In the genomic region with DNA sequence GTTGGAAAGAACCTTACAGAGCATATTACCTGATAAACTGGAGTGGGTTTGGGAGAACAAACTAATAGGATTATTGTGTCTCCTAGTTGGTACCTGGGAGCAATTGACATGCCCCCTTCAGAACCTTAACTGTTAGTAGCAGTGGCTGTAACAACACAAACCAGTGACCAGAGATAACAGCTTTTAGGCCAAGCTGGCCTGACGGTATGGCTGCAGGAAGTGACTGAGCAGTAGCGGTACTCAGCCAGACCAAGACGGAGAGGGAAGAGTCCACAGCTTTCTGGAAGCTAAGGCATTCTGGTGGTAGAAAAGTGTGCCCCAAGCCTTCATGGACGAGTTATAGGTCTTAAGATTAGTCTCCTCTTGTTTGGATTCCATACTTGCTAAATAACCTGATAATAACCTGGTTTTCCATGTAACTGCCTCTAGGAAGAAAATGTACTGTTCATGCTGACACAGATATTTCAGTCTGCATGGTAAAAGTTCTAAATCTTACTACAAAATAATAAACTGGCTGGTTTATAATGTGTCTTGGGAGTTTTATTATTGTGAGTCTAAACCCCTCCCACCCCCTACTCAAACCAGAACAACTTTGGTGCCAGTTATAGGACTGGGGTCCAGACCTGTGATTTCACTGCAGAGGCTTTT, we compare ENCODE assay signal across 1 cellular context.
TF ChIP-seq lines count a peak whose summit lies in the region.

No MANE protein-coding gene starts in this region.

TF ChIP-seq in IMR-90, 13 proteins besides CTCF, POLR2A, EP300 and RAD21:
- no peak for TF ChIP-seq RFX5 (IDR thresholded peaks at IDR 0.05; ENCODE audit: low read depth, low read length)
- TF ChIP-seq SMC3 (IDR thresholded peaks at IDR 0.05; ENCODE audit: low read depth, low read length) = no peak
- TF ChIP-seq CHD1 (IDR thresholded peaks at IDR 0.05; ENCODE audit: low read depth, low read length) = no peak
- no peak for TF ChIP-seq FOS (IDR thresholded peaks at IDR 0.05; ENCODE audit: low read depth, low read length)
- TF ChIP-seq RCOR1 (IDR thresholded peaks at IDR 0.05; ENCODE audit: insufficient replicate concordance, low read length) = no peak
- no peak for TF ChIP-seq MAFK (IDR thresholded peaks at IDR 0.05; ENCODE audit: low read depth, low read length)
- TF ChIP-seq MXI1 (IDR thresholded peaks at IDR 0.05; ENCODE audit: borderline replicate concordance, low read depth, low read length) = no peak
- TF ChIP-seq CEBPB (IDR thresholded peaks at IDR 0.05; ENCODE audit: low read depth, low read length) = no peak
- TF ChIP-seq, protein P1, sequence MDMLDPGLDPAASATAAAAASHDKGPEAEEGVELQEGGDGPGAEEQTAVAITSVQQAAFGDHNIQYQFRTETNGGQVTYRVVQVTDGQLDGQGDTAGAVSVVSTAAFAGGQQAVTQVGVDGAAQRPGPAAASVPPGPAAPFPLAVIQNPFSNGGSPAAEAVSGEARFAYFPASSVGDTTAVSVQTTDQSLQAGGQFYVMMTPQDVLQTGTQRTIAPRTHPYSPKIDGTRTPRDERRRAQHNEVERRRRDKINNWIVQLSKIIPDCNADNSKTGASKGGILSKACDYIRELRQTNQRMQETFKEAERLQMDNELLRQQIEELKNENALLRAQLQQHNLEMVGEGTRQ (IDR thresholded peaks at IDR 0.05; ENCODE audit: low read depth, low read length) = no peak
- no peak for TF ChIP-seq ELK1 (IDR thresholded peaks at IDR 0.05; ENCODE audit: borderline replicate concordance, low read depth, low read length)
- TF ChIP-seq MAZ (IDR thresholded peaks at IDR 0.05; ENCODE audit: borderline replicate concordance, low read depth, low read length) = no peak
- TF ChIP-seq BHLHE40 (IDR thresholded peaks at IDR 0.05; ENCODE audit: low read depth, low read length) = no peak
- no peak for TF ChIP-seq NFE2L2 (IDR thresholded peaks at IDR 0.05; ENCODE audit: low read depth, low read length)
